19 cellular contexts compared by ENCODE assay signal in genomic region chr5:128407956-128408355, GRCh38.
"Had no signal": no experiment of that assay in that cellular context is flagged by ENCODE, and none has a peak within 500 bp of the region (broad histone marks: within the 10 kb centered on the region; RNA-seq: fewer than 3 reads in every experiment).

No MANE protein-coding gene starts in this region.

- H3K4me1 Mint-ChIP-seq: naive thymus-derived CD4-positive, alpha-beta T cell; stimulated activated naive B cell treated with anti-CD40 and anti-IgM and Interleukin-4, amounts not matched to agents 10 μg/mL and 1 μg/mL and 100 μg/mL, for 72 hours; stimulated activated naive CD8-positive, alpha-beta T cell treated with anti-CD3 and anti-CD28 coated beads, Interleukin-15, amount 100 ng/mL, for 72 hours had no signal

- H3K4me3 ChIP-seq: esophagus squamous epithelium, heart left ventricle, ovary, right atrium auricular region, sigmoid colon, skin epidermis, testis, tibial nerve, upper lobe of right lung had no signal

- H3K36me3 Mint-ChIP-seq: naive thymus-derived CD4-positive, alpha-beta T cell; stimulated activated naive B cell treated with anti-CD40 and anti-IgM and Interleukin-4, amounts not matched to agents 10 μg/mL and 1 μg/mL and 100 μg/mL, for 72 hours had no signal

- H3K4me3 Mint-ChIP-seq: effector memory CD8-positive, alpha-beta T cell; naive thymus-derived CD4-positive, alpha-beta T cell; neural crest cell; stimulated activated naive B cell treated with anti-CD40 and anti-IgM and Interleukin-4, amounts not matched to agents 10 μg/mL and 1 μg/mL and 100 μg/mL, for 72 hours; stimulated activated naive CD8-positive, alpha-beta T cell treated with anti-CD3 and anti-CD28 coated beads, Interleukin-15, amount 100 ng/mL, for 72 hours had no signal

- H3K27me3 Mint-ChIP-seq: effector memory CD8-positive, alpha-beta T cell; stimulated activated naive B cell treated with anti-CD40 and anti-IgM and Interleukin-4, amounts not matched to agents 10 μg/mL and 1 μg/mL and 100 μg/mL, for 72 hours; stimulated activated naive CD8-positive, alpha-beta T cell treated with anti-CD3 and anti-CD28 coated beads, Interleukin-15, amount 100 ng/mL, for 72 hours had no signal

- H3K27ac Mint-ChIP-seq: effector memory CD8-positive, alpha-beta T cell; naive thymus-derived CD4-positive, alpha-beta T cell; stimulated activated naive B cell treated with anti-CD40 and anti-IgM and Interleukin-4, amounts not matched to agents 10 μg/mL and 1 μg/mL and 100 μg/mL, for 72 hours; stimulated activated naive CD8-positive, alpha-beta T cell treated with anti-CD3 and anti-CD28 coated beads, Interleukin-15, amount 100 ng/mL, for 72 hours had no signal

- DNase-seq: effector memory CD8-positive, alpha-beta T cell; esophagus squamous epithelium; foreskin melanocyte; heart left ventricle; hippocampal formation; mammary epithelial cell; naive thymus-derived CD4-positive, alpha-beta T cell; ovary; sigmoid colon; stimulated activated CD4-positive, alpha-beta T cell treated with anti-CD3 and anti-CD28 coated beads, Interleukin-2, amount 100 ng/mL, for 24 hours; stimulated activated CD4-positive, alpha-beta T cell treated with anti-CD3 and anti-CD28 coated beads, Interleukin-4, amount 100 ng/mL, for 4 hours; stimulated activated naive B cell treated with anti-CD40 and anti-IgM and Interleukin-4, amounts not matched to agents 10 μg/mL and 1 μg/mL and 100 μg/mL, for 72 hours; stimulated activated naive CD8-positive, alpha-beta T cell treated with anti-CD3 and anti-CD28 coated beads, Interleukin-15, amount 100 ng/mL, for 72 hours; testis; upper lobe of right lung had no signal
